8 cellular contexts compared by ENCODE assay signal in genomic region chr14:92677087-92677668, GRCh38.
DNase-seq lines count a peak whose midpoint lies in the region; ATAC-seq and TF ChIP-seq lines count a peak whose summit lies in the region.

No MANE protein-coding gene starts in this region.

- TF ChIP-seq CTCF in DOHH2 (IDR thresholded peaks at IDR 0.05; ENCODE audit: low read depth, low read length, poor library complexity, severe bottlenecking) (no peak), gastrocnemius medialis (IDR thresholded peaks at IDR 0.05 in 4 of 5, conservative IDR thresholded peaks at IDR 0.05 in 1 of 5) (no peak), body of pancreas (IDR thresholded peaks at IDR 0.05) (no peak)

- TF ChIP-seq POLR2A in gastrocnemius medialis (IDR thresholded peaks at IDR 0.05): no peak
- TF ChIP-seq POLR2A in body of pancreas (IDR thresholded peaks at IDR 0.05): no peak

- H3K4me2 ChIP-seq in DOHH2 (ENCODE audit: low read length): peak overlapping the region; percentile 49

- no peaks in the 10 kb centered on the region for H3K9me2 ChIP-seq in DOHH2 (replicated peaks; ENCODE audit: control insufficient read depth, low read length)

- ATAC-seq in GM19372 (IDR thresholded peaks at IDR 0.05; ENCODE audit: low read depth, unreplicated experiment) (peak; percentile 75), HG03342 (IDR thresholded peaks at IDR 0.05; ENCODE audit: unreplicated experiment) (peak; percentile 81), gastrocnemius medialis (no peak), body of pancreas (no peak)

- H3K4me1 ChIP-seq in DOHH2 (ENCODE audit: control insufficient read depth, low read length) (peaks cover 35% of the 10 kb centered on the region), gastrocnemius medialis (no peaks in the 10 kb centered on the region), body of pancreas (no peaks in the 10 kb centered on the region)

- in situ Hi-C loops in gastrocnemius medialis (cut with MboI; ENCODE audit: low sequenced_read_pairs in 4 of 4): no loop called here

- no peak overlapping the region for H3K4me3 ChIP-seq in DOHH2 (ENCODE audit: low read length)
- H3K4me3 ChIP-seq in gastrocnemius medialis: no peak overlapping the region
- H3K4me3 ChIP-seq in body of pancreas: no peak overlapping the region
- H3K4me3 ChIP-seq in H7 (ENCODE audit: insufficient read depth, low read depth, low read length): no peak overlapping the region

- H3K27me3 ChIP-seq in DOHH2 (ENCODE audit: control insufficient read depth, low read length): no peaks in the 10 kb centered on the region
- no peaks in the 10 kb centered on the region for H3K27me3 ChIP-seq in gastrocnemius medialis
- H3K27me3 ChIP-seq in body of pancreas: no peaks in the 10 kb centered on the region
- no peaks in the 10 kb centered on the region for H3K27me3 ChIP-seq in H7 (ENCODE audit: control insufficient read depth, insufficient read depth, low read length)

- H3K9me3 ChIP-seq in DOHH2 (ENCODE audit: control insufficient read depth, insufficient read depth, low read length) (no peaks in the 10 kb centered on the region), gastrocnemius medialis (no peaks in the 10 kb centered on the region), body of pancreas (no peaks in the 10 kb centered on the region)

- no peak overlapping the region for H3K27ac ChIP-seq in DOHH2 (ENCODE audit: low read depth, low read length)
- H3K27ac ChIP-seq in gastrocnemius medialis: no peak overlapping the region
- no peak overlapping the region for H3K27ac ChIP-seq in body of pancreas

- WGBS in body of pancreas, 2 donors: 61 to 81% methylated on average over 4 of the region's 4 CpGs

- DNase-seq in activated T-cell treated with anti-CD3 and anti-CD28 coated beads, Interleukin-2, amount 50 U/mL, for 1 hour: peak; percentile 17
- DNase-seq in stimulated activated CD8-positive, alpha-beta memory T cell treated with anti-CD3 and anti-CD28 coated beads, Interleukin-15, amount 100 ng/mL, for 48 hours (ENCODE audit: low read depth in 2 of 2): peak; percentile 81 to 82
- DNase-seq in gastrocnemius medialis: no peak
- DNase-seq in body of pancreas: no peak
- no peak for DNase-seq in H7

- intact Hi-C loops in gastrocnemius medialis (cut with DNase I; ENCODE audit: low total_unique reads) (no loop called here), body of pancreas (cut with DNase I) (no loop called here)

- H3K79me2 ChIP-seq in DOHH2 (ENCODE audit: control insufficient read depth, low read length): no peaks in the 10 kb centered on the region

- no peaks in the 10 kb centered on the region for H4K20me1 ChIP-seq in DOHH2 (ENCODE audit: control insufficient read depth, insufficient read depth, low read depth, low read length)

- no peaks in the 10 kb centered on the region for H3K36me3 ChIP-seq in DOHH2 (ENCODE audit: control insufficient read depth, low read length)
- H3K36me3 ChIP-seq in gastrocnemius medialis: no peaks in the 10 kb centered on the region
- H3K36me3 ChIP-seq in body of pancreas (replicated peaks in 1 of 2; ENCODE audit: insufficient read depth in 1 of 2, low read depth in 2 of 2): no peaks in the 10 kb centered on the region
- no peaks in the 10 kb centered on the region for H3K36me3 ChIP-seq in H7 (replicated peaks; ENCODE audit: control insufficient read depth, insufficient read depth, low read length)

- H3F3A ChIP-seq in DOHH2 (ENCODE audit: control insufficient read depth, insufficient read depth): no peaks in the 10 kb centered on the region

Comparison
In these comparisons a context has a peak if more than half of its experiments do, and no peak if none do; other contexts are left out.
1. ATAC-seq: peak in GM19372 (single experiment) and HG03342 (single experiment); none in gastrocnemius medialis (0 of 2) and body of pancreas (single experiment).
2. DNase-seq: peak in activated T-cell treated with anti-CD3 and anti-CD28 coated beads, Interleukin-2, amount 50 U/mL, for 1 hour (single experiment) and stimulated activated CD8-positive, alpha-beta memory T cell treated with anti-CD3 and anti-CD28 coated beads, Interleukin-15, amount 100 ng/mL, for 48 hours (2 of 2); none in gastrocnemius medialis (0 of 2), body of pancreas (0 of 4) and H7 (single experiment).